In the genomic region with DNA sequence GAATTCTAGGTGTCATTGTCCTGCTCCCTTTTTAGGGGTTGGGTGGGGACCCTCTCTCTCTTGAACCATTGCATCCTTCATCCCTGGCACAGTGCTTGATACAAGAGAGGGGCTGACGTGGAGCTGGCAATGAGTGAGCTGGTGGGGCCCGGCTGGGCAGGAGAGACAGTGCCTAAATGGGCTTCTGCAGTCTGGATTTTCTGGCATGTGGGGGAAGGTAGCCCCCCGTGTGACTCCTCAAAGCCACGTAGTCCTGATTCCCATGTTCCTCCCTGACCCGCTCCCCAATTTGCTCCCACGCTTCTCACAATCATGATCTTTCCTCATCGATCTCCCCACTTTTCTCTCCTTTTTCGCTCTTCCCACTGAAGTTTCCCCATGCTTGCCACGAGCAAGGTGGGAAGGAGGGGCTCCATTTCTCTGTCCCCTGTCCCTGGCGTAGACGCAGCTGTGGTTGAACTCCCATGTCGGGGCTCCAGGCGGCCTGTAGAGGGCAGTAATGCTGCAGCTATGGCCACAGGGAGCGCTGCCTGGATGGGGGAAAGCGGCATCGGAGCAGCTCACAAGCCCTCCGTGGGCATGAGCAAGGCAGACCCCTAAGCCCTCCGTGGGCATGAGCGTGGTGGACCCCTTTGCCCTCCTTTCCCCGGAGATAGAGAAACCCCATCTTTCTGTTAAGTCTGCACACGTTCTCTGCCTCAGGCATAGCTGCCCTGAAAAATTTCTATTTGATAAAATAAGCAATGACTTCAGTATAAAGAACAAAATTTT, we compare ENCODE assay signal across 1 cellular context.
TF ChIP-seq lines count a peak whose summit lies in the region.

No MANE protein-coding gene starts in this region.

TF ChIP-seq in K562, 482 proteins besides CTCF, POLR2A, EP300 and RAD21 (continued from another document):
- TF ChIP-seq, protein P1, sequence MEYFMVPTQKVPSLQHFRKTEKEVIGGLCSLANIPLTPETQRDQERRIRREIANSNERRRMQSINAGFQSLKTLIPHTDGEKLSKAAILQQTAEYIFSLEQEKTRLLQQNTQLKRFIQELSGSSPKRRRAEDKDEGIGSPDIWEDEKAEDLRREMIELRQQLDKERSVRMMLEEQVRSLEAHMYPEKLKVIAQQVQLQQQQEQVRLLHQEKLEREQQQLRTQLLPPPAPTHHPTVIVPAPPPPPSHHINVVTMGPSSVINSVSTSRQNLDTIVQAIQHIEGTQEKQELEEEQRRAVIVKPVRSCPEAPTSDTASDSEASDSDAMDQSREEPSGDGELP (CRISPR knock-in tag; IDR thresholded peaks at IDR 0.05; ENCODE audit: borderline replicate concordance): peak; percentile 39; the same call in 1 of the 2 replicates
- TF ChIP-seq ZNF780A (CRISPR knock-in tag; IDR thresholded peaks at IDR 0.05) (no peak), SRSF9 (IDR thresholded peaks at IDR 0.05; ENCODE audit: borderline replicate concordance, low read depth, low read length) (no peak), RBM17 (IDR thresholded peaks at IDR 0.05; ENCODE audit: borderline replicate concordance, low read depth, low read length) (no peak), YY1 (IDR thresholded peaks at IDR 0.05; ENCODE audit: borderline replicate concordance in 1 of 3, control insufficient read depth in 1 of 3, extremely low read depth in 1 of 3, insufficient read depth in 3 of 3, insufficient read length in 1 of 3, insufficient replicate concordance in 2 of 3, low read depth in 1 of 3, low read length in 2 of 3) (peak in 1 of 3 experiments; percentile 67)
- TF ChIP-seq, protein P2, sequence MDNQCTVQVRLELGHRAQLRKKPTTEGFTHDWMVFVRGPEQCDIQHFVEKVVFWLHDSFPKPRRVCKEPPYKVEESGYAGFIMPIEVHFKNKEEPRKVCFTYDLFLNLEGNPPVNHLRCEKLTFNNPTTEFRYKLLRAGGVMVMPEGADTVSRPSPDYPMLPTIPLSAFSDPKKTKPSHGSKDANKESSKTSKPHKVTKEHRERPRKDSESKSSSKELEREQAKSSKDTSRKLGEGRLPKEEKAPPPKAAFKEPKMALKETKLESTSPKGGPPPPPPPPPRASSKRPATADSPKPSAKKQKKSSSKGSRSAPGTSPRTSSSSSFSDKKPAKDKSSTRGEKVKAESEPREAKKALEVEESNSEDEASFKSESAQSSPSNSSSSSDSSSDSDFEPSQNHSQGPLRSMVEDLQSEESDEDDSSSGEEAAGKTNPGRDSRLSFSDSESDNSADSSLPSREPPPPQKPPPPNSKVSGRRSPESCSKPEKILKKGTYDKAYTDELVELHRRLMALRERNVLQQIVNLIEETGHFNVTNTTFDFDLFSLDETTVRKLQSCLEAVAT (IDR thresholded peaks at IDR 0.05): 0 out of 4 replicates have a peak, but pooled peaks of 1 of the 2 experiments have one; percentile 42
TF ChIP-seq in K562: peak in this region for 9.
